ENCODE assay signal across 15 cellular contexts in genomic region chr15:101198031-101198430, GRCh38. TPM values are rescaled to one million over a fixed set of nuclear protein-coding genes. Genes with fewer than 3 reads are reported as not detected.
DNase-seq lines count a peak whose midpoint lies in the region; ATAC-seq and TF ChIP-seq lines count a peak whose summit lies in the region.
"Had no signal": no experiment of that assay in that cellular context is flagged by ENCODE, and none has a peak within 500 bp of the region (broad histone marks: within the 10 kb centered on the region; RNA-seq: fewer than 3 reads in every experiment).

No MANE protein-coding gene starts in this region.

- ATAC-seq in GM18502 (IDR thresholded peaks at IDR 0.05; ENCODE audit: poor library complexity, unreplicated experiment) (no peak), HG02852 (IDR thresholded peaks at IDR 0.05; ENCODE audit: unreplicated experiment) (no peak)

- DNase-seq in A673 (ENCODE audit: low spot score) (no peak), CD14-positive monocyte (ENCODE audit: low spot score) (no peak), mesothelial cell of epicardium (ENCODE audit: low spot score in 2 of 2, unreplicated experiment in 2 of 2) (no peak), occipital lobe (lab: John Stamatoyannopoulos, UW) (no peak)
- DNase-seq in activated naive CD8-positive, alpha-beta T cell treated with anti-CD3 and anti-CD28 coated beads for 36 hours: no peak
- DNase-seq in central memory CD4-positive, alpha-beta T cell: no peak
- DNase-seq: activated CD8-positive, alpha-beta memory T cell treated with anti-CD3 and anti-CD28 coated beads for 24 hours; NCI-H1092 treated with DMSO at 0.1 percent for 48 hours; NCI-H345; retina; stimulated activated naive CD4-positive, alpha-beta T cell treated with Interleukin-2 at 50 U/mL for 16 hours; T-helper 9 cell had no signal

- POLR2A ChIA-PET in A673 (lab: Charles Lee; ENCODE audit: low non-redundant PET): interaction anchor here (0.6 kb wide), 1 partner anchor 25 kb away, joined by 3 read pairs; no protein-coding TSS in a partner anchor

- H3K4me3 Mint-ChIP-seq in CD14-positive monocyte (no peak overlapping the region), mesothelial cell of epicardium (no peak overlapping the region)
- H3K4me3 Mint-ChIP-seq in activated naive CD8-positive, alpha-beta T cell treated with anti-CD3 and anti-CD28 coated beads for 36 hours: no peak overlapping the region

- H3K9me3 Mint-ChIP-seq in CD14-positive monocyte: no peaks in the 10 kb centered on the region
- H3K9me3 Mint-ChIP-seq in activated naive CD8-positive, alpha-beta T cell treated with anti-CD3 and anti-CD28 coated beads for 36 hours: peaks cover 4% of the 10 kb centered on the region
- no peaks in the 10 kb centered on the region for H3K9me3 Mint-ChIP-seq in mesothelial cell of epicardium
- H3K9me3 Mint-ChIP-seq: IgD-negative memory B cell had no signal

- no peak for TF ChIP-seq CTCF in A673 (conservative IDR thresholded peaks at IDR 0.05; ENCODE audit: low read depth, low read length)
- no peak for TF ChIP-seq CTCF in CD14-positive monocyte (IDR thresholded peaks at IDR 0.05)
- no peak for TF ChIP-seq CTCF in mesothelial cell of epicardium (IDR thresholded peaks at IDR 0.05; ENCODE audit: unreplicated experiment)

- H3K27me3 ChIP-seq in A673 (replicated peaks; ENCODE audit: insufficient read depth, low read depth, low read length, poor library complexity): no peaks in the 10 kb centered on the region

- H3K27ac Mint-ChIP-seq in CD14-positive monocyte (peak overlapping the region; percentile 15 to 86 (median 52)), mesothelial cell of epicardium (peak overlapping the region; percentile 59)
- H3K27ac Mint-ChIP-seq in activated naive CD8-positive, alpha-beta T cell treated with anti-CD3 and anti-CD28 coated beads for 36 hours: peak overlapping the region; percentile 87
- H3K27ac Mint-ChIP-seq: IgD-negative memory B cell had no signal

- intact Hi-C loops in A673 (cut with micrococcal nuclease; ENCODE audit: unreplicated experiment): no loop called here
- intact Hi-C loops in CD14-positive monocyte (cut with micrococcal nuclease): no loop called here

- H3K9me3 ChIP-seq in A673 (ENCODE audit: low read depth, low read length, poor library complexity, severe bottlenecking): no peaks in the 10 kb centered on the region

- H3K27me3 Mint-ChIP-seq in CD14-positive monocyte (ENCODE audit: low read depth in 3 of 3): peaks cover 0 to 2% (median 0%) of the 10 kb centered on the region in 3 donors
- H3K27me3 Mint-ChIP-seq in activated naive CD8-positive, alpha-beta T cell treated with anti-CD3 and anti-CD28 coated beads for 36 hours: no peaks in the 10 kb centered on the region
- H3K27me3 Mint-ChIP-seq in mesothelial cell of epicardium (ENCODE audit: low read depth): no peaks in the 10 kb centered on the region
- H3K27me3 Mint-ChIP-seq: IgD-negative memory B cell had no signal

- BruUV-seq in A673 (replicated peaks; lab: Mats Ljungman, UMichigan): no TSS peak

- H3K27ac ChIP-seq in A673 (ENCODE audit: low read depth, low read length, poor library complexity, severe bottlenecking): peak overlapping the region; percentile 18

- H3K36me3 Mint-ChIP-seq in CD14-positive monocyte (peaks cover 5 to 18% of the 10 kb centered on the region in 2 donors), mesothelial cell of epicardium (no peaks in the 10 kb centered on the region)
- peaks cover 43% of the 10 kb centered on the region for H3K36me3 Mint-ChIP-seq in activated naive CD8-positive, alpha-beta T cell treated with anti-CD3 and anti-CD28 coated beads for 36 hours

- H3K4me1 ChIP-seq in A673 (ENCODE audit: insufficient read depth, low read length, poor library complexity, severe bottlenecking): peaks cover 37% of the 10 kb centered on the region

- CTCF ChIA-PET in A673 (lab: Charles Lee): no interaction called here

- H3K4me1 Mint-ChIP-seq in CD14-positive monocyte (peaks cover 69% of the 10 kb centered on the region), mesothelial cell of epicardium (peaks cover 32% of the 10 kb centered on the region)
- peaks cover 81% of the 10 kb centered on the region for H3K4me1 Mint-ChIP-seq in activated naive CD8-positive, alpha-beta T cell treated with anti-CD3 and anti-CD28 coated beads for 36 hours

- no peak overlapping the region for H3K4me3 ChIP-seq in A673 (ENCODE audit: low read depth, low read length, poor library complexity, severe bottlenecking)

- no peaks in the 10 kb centered on the region for H3K36me3 ChIP-seq in A673 (ENCODE audit: insufficient read depth, low read length, poor library complexity, severe bottlenecking)

RNA-seq across cellular contexts. Expression of gene CHSY1, which starts 53.8 kb away (rescaled TPM):
- 47.0 and 48.3 TPM in 2 replicates for total RNA-seq in A673 (2021)
- polyA plus RNA-seq in CD14-positive monocyte: 1 to 10 TPM; 2.7 to 3.0 TPM
- 10 to 100 TPM; 35.5 to 37.0 TPM for total RNA-seq in activated naive CD8-positive, alpha-beta T cell treated with anti-CD3 and anti-CD28 coated beads for 36 hours
- 65.1 to 71.6 TPM (median 69.3 TPM) in 3 replicates for total RNA-seq in mesothelial cell of epicardium
- 23.9 TPM for total RNA-seq in occipital lobe
